Comparison of ENCODE assay signal across 20 cellular contexts in the genomic region with DNA sequence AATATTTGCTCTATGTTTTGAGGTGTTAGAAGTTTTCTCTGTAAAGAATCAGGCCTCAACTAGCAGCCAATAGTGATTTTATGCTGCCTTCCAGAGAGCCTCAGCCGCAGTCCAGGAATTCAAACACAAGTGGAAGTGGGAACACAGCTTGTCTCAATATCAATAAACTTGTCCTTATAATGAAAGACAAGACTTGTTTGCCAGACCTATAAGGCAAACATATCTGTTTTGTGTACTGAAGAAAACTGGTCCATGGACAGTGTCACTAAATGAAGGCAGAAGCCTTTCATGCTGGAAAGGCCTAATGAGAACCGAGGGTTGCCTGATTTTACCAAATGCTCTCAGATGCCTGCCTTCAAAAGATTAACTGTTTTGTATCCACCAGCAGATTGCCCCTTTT.
"Had no signal": no experiment of that assay in that cellular context is flagged by ENCODE, and none has a peak within 500 bp of the region (broad histone marks: within the 10 kb centered on the region; RNA-seq: fewer than 3 reads in every experiment).

No MANE protein-coding gene starts in this region.

- H3K9me3 ChIP-seq: esophagus muscularis mucosa, gastrocnemius medialis, neutrophil, right atrium auricular region, tibial nerve had no signal

- ATAC-seq: gastrocnemius medialis; naive thymus-derived CD4-positive, alpha-beta T cell had no signal

- DNase-seq: central memory CD4-positive, alpha-beta T cell; dorsolateral prefrontal cortex; effector CD8-positive, alpha-beta T cell; gastrocnemius medialis; glutamatergic neuron; immature natural killer cell; left ventricle myocardium inferior; mesenchymal stem cell; naive thymus-derived CD4-positive, alpha-beta T cell; nephron progenitor cell; small intestine; stimulated activated CD4-positive, alpha-beta T cell treated with anti-CD3 and anti-CD28 coated beads, Interleukin-2, amount 100 ng/mL, for 48 hours; stimulated activated naive CD4-positive, alpha-beta T cell treated with Interleukin-2 at 50 U/mL for 16 hours had no signal

- H3K27ac ChIP-seq: coronary artery, dorsolateral prefrontal cortex, epithelial cell of prostate, esophagus muscularis mucosa, gastrocnemius medialis, left ventricle myocardium inferior, neutrophil, right atrium auricular region, tibial nerve had no signal

- H3K27me3 ChIP-seq: esophagus muscularis mucosa, gastrocnemius medialis, neutrophil, right atrium auricular region, tibial nerve had no signal

- H3K4me3 ChIP-seq: coronary artery, dorsolateral prefrontal cortex, esophagus muscularis mucosa, gastrocnemius medialis, left ventricle myocardium inferior, lung, right atrium auricular region, tibial nerve had no signal

- H3K36me3 ChIP-seq: esophagus muscularis mucosa, gastrocnemius medialis, left ventricle myocardium inferior, neutrophil, right atrium auricular region, tibial nerve had no signal

- H3K4me1 ChIP-seq: esophagus muscularis mucosa, gastrocnemius medialis, left ventricle myocardium inferior, right atrium auricular region, tibial nerve had no signal
